28 cellular contexts compared by ENCODE assay signal in genomic region chr5:167513383-167513782, GRCh38.
A peak's percentile ranks its signal among the peaks of the same experiment; 100 is the strongest.
DNase-seq lines count a peak whose midpoint lies in the region; TF ChIP-seq lines count a peak whose summit lies in the region.
"Had no signal": no experiment of that assay in that cellular context is flagged by ENCODE, and none has a peak within 500 bp of the region (broad histone marks: within the 10 kb centered on the region; RNA-seq: fewer than 3 reads in every experiment).

No MANE protein-coding gene starts in this region.

- H3K4me3 Mint-ChIP-seq in activated CD4-positive, alpha-beta T cell treated with anti-CD3 and anti-CD28 coated beads, Interleukin-2, amount 10 ng/mL, durations not matched to agents 24 days and 14 days, result no peak overlapping the region
- H3K4me3 Mint-ChIP-seq: activated CD8-positive, alpha-beta T cell treated with anti-CD3 and anti-CD28 coated beads for 36 hours; activated naive CD4-positive, alpha-beta T cell treated with anti-CD3 and anti-CD28 coated beads, Interleukin-2, amount 50 U/mL, for 24 hours; activated T-helper 17 cell treated with anti-CD3 and anti-CD28 coated beads, Interleukin-2, amount 50 U/mL, for 72 hours; effector memory CD8-positive, alpha-beta T cell; naive thymus-derived CD4-positive, alpha-beta T cell; stimulated activated naive CD8-positive, alpha-beta T cell treated with anti-CD3 and anti-CD28 coated beads, Interleukin-15, Interleukin-2, amounts not matched to agents 100 ng/mL and 50 ng/mL, for 24 hours; T-helper 1 cell treated with Interleukin-12 subunit alpha and Interleukin-12 subunit beta and Interleukin-4 antibody, amounts not matched to agents 30 μg/mL and 1 μg/mL, for 36 hours had no signal

- H3K4me1 Mint-ChIP-seq in activated CD4-positive, alpha-beta T cell treated with anti-CD3 and anti-CD28 coated beads, Interleukin-2, amount 10 ng/mL, durations not matched to agents 24 days and 14 days, result no peaks in the 10 kb centered on the region
- H3K4me1 Mint-ChIP-seq: activated naive CD4-positive, alpha-beta T cell treated with anti-CD3 and anti-CD28 coated beads, Interleukin-2, amount 50 U/mL, for 24 hours; activated T-helper 17 cell treated with anti-CD3 and anti-CD28 coated beads, Interleukin-2, amount 50 U/mL, for 72 hours; naive thymus-derived CD4-positive, alpha-beta T cell had no signal

- TF ChIP-seq CTCF in foreskin fibroblast (IDR thresholded peaks at IDR 0.05; ENCODE audit: low read depth, low read length), result no peak

- H3K36me3 Mint-ChIP-seq in activated CD4-positive, alpha-beta T cell treated with anti-CD3 and anti-CD28 coated beads, Interleukin-2, amount 10 ng/mL, durations not matched to agents 24 days and 14 days (ENCODE audit: low read depth), result no peaks in the 10 kb centered on the region
- H3K36me3 Mint-ChIP-seq: naive thymus-derived CD4-positive, alpha-beta T cell had no signal

- no peaks in the 10 kb centered on the region for H3K9me3 Mint-ChIP-seq in activated CD4-positive, alpha-beta T cell treated with anti-CD3 and anti-CD28 coated beads, Interleukin-2, amount 10 ng/mL, durations not matched to agents 24 days and 14 days
- H3K9me3 Mint-ChIP-seq: activated CD8-positive, alpha-beta T cell treated with anti-CD3 and anti-CD28 coated beads for 36 hours; stimulated activated naive CD8-positive, alpha-beta T cell treated with anti-CD3 and anti-CD28 coated beads, Interleukin-15, Interleukin-2, amounts not matched to agents 100 ng/mL and 50 ng/mL, for 24 hours had no signal

- intact Hi-C loops in activated CD4-positive, alpha-beta T cell treated with anti-CD3 and anti-CD28 coated beads, Interleukin-2, amount 10 ng/mL, durations not matched to agents 24 days and 14 days (cut with micrococcal nuclease), result no loop called here

- H3K4me3 ChIP-seq in foreskin fibroblast (ENCODE audit: low read depth in 1 of 2, low read length in 2 of 2), result no peak overlapping the region
- H3K4me3 ChIP-seq: A549, thoracic aorta, uterus had no signal

- H3K27me3 Mint-ChIP-seq in activated CD4-positive, alpha-beta T cell treated with anti-CD3 and anti-CD28 coated beads, Interleukin-2, amount 10 ng/mL, durations not matched to agents 24 days and 14 days, result no peaks in the 10 kb centered on the region
- H3K27me3 Mint-ChIP-seq: activated CD8-positive, alpha-beta T cell treated with anti-CD3 and anti-CD28 coated beads for 36 hours; activated naive CD4-positive, alpha-beta T cell treated with anti-CD3 and anti-CD28 coated beads, Interleukin-2, amount 50 U/mL, for 24 hours; activated T-helper 17 cell treated with anti-CD3 and anti-CD28 coated beads, Interleukin-2, amount 50 U/mL, for 72 hours; effector memory CD8-positive, alpha-beta T cell; naive thymus-derived CD4-positive, alpha-beta T cell; stimulated activated naive CD8-positive, alpha-beta T cell treated with anti-CD3 and anti-CD28 coated beads, Interleukin-15, Interleukin-2, amounts not matched to agents 100 ng/mL and 50 ng/mL, for 24 hours had no signal

- H3K27ac Mint-ChIP-seq in activated CD4-positive, alpha-beta T cell treated with anti-CD3 and anti-CD28 coated beads, Interleukin-2, amount 10 ng/mL, durations not matched to agents 24 days and 14 days, result no peak overlapping the region
- H3K27ac Mint-ChIP-seq: activated CD8-positive, alpha-beta T cell treated with anti-CD3 and anti-CD28 coated beads for 36 hours; activated naive CD4-positive, alpha-beta T cell treated with anti-CD3 and anti-CD28 coated beads, Interleukin-2, amount 50 U/mL, for 24 hours; activated T-helper 17 cell treated with anti-CD3 and anti-CD28 coated beads, Interleukin-2, amount 50 U/mL, for 72 hours; effector memory CD8-positive, alpha-beta T cell; naive thymus-derived CD4-positive, alpha-beta T cell; stimulated activated naive CD8-positive, alpha-beta T cell treated with anti-CD3 and anti-CD28 coated beads, Interleukin-15, Interleukin-2, amounts not matched to agents 100 ng/mL and 50 ng/mL, for 24 hours; T-helper 1 cell treated with Interleukin-12 subunit alpha and Interleukin-12 subunit beta and Interleukin-4 antibody, amounts not matched to agents 30 μg/mL and 1 μg/mL, for 36 hours had no signal

- DNase-seq in NCI-H345 (lab: John Stamatoyannopoulos, UW), result peak; percentile 18
- DNase-seq in NCI-H345 treated with DMSO at 0.1 percent for 48 hours (lab: John Stamatoyannopoulos, UW; ENCODE audit: unreplicated experiment), result no peak
- DNase-seq in NCI-H187 treated with DMSO at 0.1 percent for 48 hours (lab: John Stamatoyannopoulos, UW), result peak; percentile 91
- peak; percentile 50 for DNase-seq in NCI-H774 (lab: John Stamatoyannopoulos, UW)
- no peak for DNase-seq in activated CD4-positive, alpha-beta T cell treated with anti-CD3 and anti-CD28 coated beads, Interleukin-2, amount 10 ng/mL, durations not matched to agents 24 days and 14 days
- DNase-seq in AG20443 (ENCODE audit: low spot score), result no peak
- DNase-seq in foreskin fibroblast, result no peak
- no peak for DNase-seq in stimulated activated CD4-positive, alpha-beta T cell treated with anti-CD3 and anti-CD28 coated beads, Interleukin-2, amount 100 ng/mL, for 24 hours
- DNase-seq: activated CD4-positive, CD25-positive, alpha-beta regulatory T cell treated with anti-CD3 and anti-CD28 coated beads, Interleukin-2, amount 50 U/mL, for 72 hours; activated CD8-positive, alpha-beta T cell treated with anti-CD3 and anti-CD28 coated beads for 36 hours; cortex of kidney; DMS53; effector memory CD8-positive, alpha-beta T cell; erythroblast; GDM1; IMR-90; islet precursor cell; midbrain; naive thymus-derived CD4-positive, alpha-beta T cell; NCI-H146; NCI-H510A treated with DMSO at 0.1 percent for 48 hours; uterus had no signal

Comparison
In these comparisons a context has a peak if more than half of its experiments do, and no peak if none do; other contexts are left out.
1. DNase-seq: peak in NCI-H345 (single experiment), NCI-H187 treated with DMSO at 0.1 percent for 48 hours (single experiment) and NCI-H774 (single experiment); none in NCI-H345 treated with DMSO at 0.1 percent for 48 hours (single experiment), activated CD4-positive, alpha-beta T cell treated with anti-CD3 and anti-CD28 coated beads, Interleukin-2, amount 10 ng/mL, durations not matched to agents 24 days and 14 days (single experiment), AG20443 (single experiment), foreskin fibroblast (0 of 2) and stimulated activated CD4-positive, alpha-beta T cell treated with anti-CD3 and anti-CD28 coated beads, Interleukin-2, amount 100 ng/mL, for 24 hours (0 of 2).